In genomic region chr3:172717493-172718088, GRCh38 we compare ENCODE assay signal across 8 cellular contexts. TPM values are rescaled to one million over a fixed set of nuclear protein-coding genes. Genes with fewer than 3 reads are reported as not detected.
DNase-seq lines count a peak whose midpoint lies in the region; ATAC-seq and TF ChIP-seq lines count a peak whose summit lies in the region.

No MANE protein-coding gene starts in this region.

- no peaks in the 10 kb centered on the region for H3K79me1 ChIP-seq in H9 (ENCODE audit: insufficient read depth, low read depth, low read length, poor library complexity, severe bottlenecking)

- H3F3A ChIP-seq in PC-9 (ENCODE audit: insufficient read depth, low read depth) (peaks cover 16% of the 10 kb centered on the region), smooth muscle cell (ENCODE audit: low read depth) (no peaks in the 10 kb centered on the region)

- H3K4me3 ChIP-seq in BE2C (ENCODE audit: low read depth, low read length) = no peak overlapping the region
- no peak overlapping the region for H3K4me3 ChIP-seq in PC-9
- H3K4me3 ChIP-seq in fibroblast of the aortic adventitia (ENCODE audit: low read depth, low read length) = no peak overlapping the region
- H3K4me3 ChIP-seq in smooth muscle cell = no peak overlapping the region

- peaks cover 10 to 16% (median 11%) of the 10 kb centered on the region in 3 experiments; a peak in 6 of 7 replicates for H3K36me3 Mint-ChIP-seq in H9 (ENCODE audit: insufficient read depth in 1 of 3, low read depth in 3 of 3)

- no peak for DNase-seq in BE2C
- DNase-seq in H9 = no peak
- no peak for DNase-seq in PC-9
- no peak for DNase-seq in fibroblast of the aortic adventitia (ENCODE audit: low read depth)
- no peak for DNase-seq in smooth muscle cell (lab: John Stamatoyannopoulos, UW; ENCODE audit: unreplicated experiment)
- DNase-seq in G401 (ENCODE audit: low spot score) = no peak

- H2BK20ac ChIP-seq in H9 (ENCODE audit: low read depth, low read length, poor library complexity, severe bottlenecking) = no peak overlapping the region

- H4K8ac ChIP-seq in H9 (replicated peaks; ENCODE audit: insufficient read length, low read depth, low read length) = no peak overlapping the region

- H2AK5ac ChIP-seq in H9 (ENCODE audit: insufficient read length, low read length) = no peak overlapping the region

- CTCF ChIA-PET in PC-9 (lab: Charles Lee) = interaction anchor here (0.7 kb wide), 2 partner anchors 14 to 33 kb away, joined by 3 to 5 read pairs; partner anchors contain the start of gene ECT2

- H2BK12ac ChIP-seq in H9 (ENCODE audit: insufficient read length, low read depth, low read length) = no peak overlapping the region

- no peak overlapping the region for H3K4me3 Mint-ChIP-seq in H9

- no peak overlapping the region for H3K4ac ChIP-seq in H9 (ENCODE audit: low read depth, low read length)

- H3K4me2 ChIP-seq in H9 (ENCODE audit: insufficient read depth, insufficient read length, low read length) (no peak overlapping the region), PC-9 (no peak overlapping the region), smooth muscle cell (no peak overlapping the region)

- ATAC-seq in GM19455 (IDR thresholded peaks at IDR 0.05; ENCODE audit: unreplicated experiment) (no peak), HG02884 (IDR thresholded peaks at IDR 0.05; ENCODE audit: unreplicated experiment) (no peak)

- H3K36me3 ChIP-seq in BE2C (no peaks in the 10 kb centered on the region), PC-9 (ENCODE audit: low read depth) (no peaks in the 10 kb centered on the region), smooth muscle cell (ENCODE audit: low read depth) (no peaks in the 10 kb centered on the region)

- no peaks in the 10 kb centered on the region; the same call in 1 of the 2 replicates for H3K27me3 ChIP-seq in BE2C
- H3K27me3 ChIP-seq in H9 (ENCODE audit: insufficient read depth, low read length) = no peaks in the 10 kb centered on the region
- no peaks in the 10 kb centered on the region for H3K27me3 ChIP-seq in PC-9 (ENCODE audit: insufficient read depth, low read depth)
- no peaks in the 10 kb centered on the region for H3K27me3 ChIP-seq in smooth muscle cell (ENCODE audit: low read depth)

- H4K5ac ChIP-seq in H9 (ENCODE audit: insufficient read length, low read depth, low read length) = no peak overlapping the region

- BruUV-seq in PC-9 (replicated peaks; lab: Mats Ljungman, UMichigan) = no TSS peak

- H4K20me1 ChIP-seq in H9 (ENCODE audit: control insufficient read depth, insufficient read depth, insufficient read length) = no peaks in the 10 kb centered on the region
- no peaks in the 10 kb centered on the region for H4K20me1 ChIP-seq in PC-9 (ENCODE audit: insufficient read depth)
- no peaks in the 10 kb centered on the region for H4K20me1 ChIP-seq in smooth muscle cell (ENCODE audit: low read depth)

- intact Hi-C loops in PC-9 (cut with micrococcal nuclease; ENCODE audit: unreplicated experiment) = no loop called here

- no peak overlapping the region for H3K27ac ChIP-seq in H9 (ENCODE audit: insufficient read length, low read depth, low read length)
- H3K27ac ChIP-seq in PC-9 = no peak overlapping the region
- H3K27ac ChIP-seq in smooth muscle cell (ENCODE audit: low read depth) = no peak overlapping the region

- H3K9me2 ChIP-seq in PC-9 (ENCODE audit: insufficient read depth) = no peaks in the 10 kb centered on the region

- H3K23ac ChIP-seq in H9 (ENCODE audit: insufficient read length, low read depth, low read length) = no peak overlapping the region

- in situ Hi-C loops in G401 (cut with HindIII; ENCODE audit: low sequenced_read_pairs) = no loop called here

- peaks cover 8 to 9% of the 10 kb centered on the region in 2 experiments for H3K4me1 Mint-ChIP-seq in H9

- no peak overlapping the region for H3K18ac ChIP-seq in H9 (ENCODE audit: insufficient read length, low read depth, low read length)

- H2BK15ac ChIP-seq in H9 (ENCODE audit: low read depth, low read length) = no peak overlapping the region

- no peak overlapping the region for H4K91ac ChIP-seq in H9 (ENCODE audit: insufficient read length, low read depth, low read length)

- H3K56ac ChIP-seq in H9 (ENCODE audit: insufficient read length, low read depth, low read length) = no peak overlapping the region

- H3K4me1 ChIP-seq in BE2C = no peaks in the 10 kb centered on the region
- H3K4me1 ChIP-seq in H9 (ENCODE audit: insufficient read depth, low read length) = no peaks in the 10 kb centered on the region
- peaks cover 44% of the 10 kb centered on the region for H3K4me1 ChIP-seq in PC-9 (replicated peaks; ENCODE audit: insufficient read depth)
- H3K4me1 ChIP-seq in smooth muscle cell (ENCODE audit: low read depth) = no peaks in the 10 kb centered on the region

- WGBS in H9 (ENCODE audit: extremely low coverage, insufficient read length, low lambda C conversion rate) = no CpG with 5 or more reads among the region's 4 CpGs
- whole genome bisulfite sequencing in smooth muscle cell (ENCODE audit: low lambda C conversion rate) = 88% methylated on average over 4 of the region's 4 CpGs

- H3K14ac ChIP-seq in H9 (ENCODE audit: insufficient read depth, low read length) = no peak overlapping the region

- H3K79me2 ChIP-seq in H9 (ENCODE audit: insufficient read depth, low read length) = no peaks in the 10 kb centered on the region
- H3K79me2 ChIP-seq in PC-9 (ENCODE audit: low read depth) = no peaks in the 10 kb centered on the region
- H3K79me2 ChIP-seq in smooth muscle cell (ENCODE audit: low read depth) = no peaks in the 10 kb centered on the region

- H3K9me3 ChIP-seq in BE2C = no peaks in the 10 kb centered on the region
- no peaks in the 10 kb centered on the region for H3K9me3 ChIP-seq in H9 (ENCODE audit: control insufficient read depth, low read depth, low read length)
- peaks cover 16% of the 10 kb centered on the region for H3K9me3 ChIP-seq in PC-9 (ENCODE audit: insufficient read depth, low read depth)
- H3K9me3 ChIP-seq in smooth muscle cell (replicated peaks; ENCODE audit: low read depth) = no peaks in the 10 kb centered on the region

- no peak overlapping the region for H2BK120ac ChIP-seq in H9 (ENCODE audit: low read depth, low read length, poor library complexity, severe bottlenecking)

- H2BK5ac ChIP-seq in H9 (ENCODE audit: insufficient read length, low read length) = no peak overlapping the region

- POLR2A ChIA-PET in PC-9 (lab: Charles Lee; ENCODE audit: unreplicated experiment) = interaction anchor here (0.7 kb wide), 1 partner anchor 33 kb away, joined by 9 read pairs; the partner anchor contains the start of gene ECT2

- H3K9ac ChIP-seq in H9 (ENCODE audit: extremely low read depth, insufficient read length, low read length) = no peak overlapping the region
- no peak overlapping the region for H3K9ac ChIP-seq in smooth muscle cell (ENCODE audit: low read depth)

- no peak overlapping the region for H3K27ac Mint-ChIP-seq in H9

- H2AFZ ChIP-seq in H9 (ENCODE audit: low read length) (no peak overlapping the region), PC-9 (no peak overlapping the region), smooth muscle cell (ENCODE audit: low read depth) (no peak overlapping the region)

- peaks cover 5% of the 10 kb centered on the region for H3K27me3 Mint-ChIP-seq in H9 (ENCODE audit: low read depth)

- peak; percentile 56 for TF ChIP-seq CTCF in BE2C (IDR thresholded peaks at IDR 0.05; ENCODE audit: low read depth, low read length)
- TF ChIP-seq CTCF in H9 (conservative IDR thresholded peaks at IDR 0.05) = peak; percentile 26; the same call in 2 of the 3 replicates
- TF ChIP-seq CTCF in PC-9 (conservative IDR thresholded peaks at IDR 0.05) = peak; percentile 53; the same call in 1 of the 2 replicates
- TF ChIP-seq CTCF in fibroblast of the aortic adventitia (IDR thresholded peaks at IDR 0.05; ENCODE audit: insufficient read depth, low read length) = peak; percentile 27
- TF ChIP-seq CTCF in smooth muscle cell (IDR thresholded peaks at IDR 0.05; ENCODE audit: borderline replicate concordance, insufficient read depth, poor library complexity, severe bottlenecking) = no peak

- peaks cover 20 to 23% of the 10 kb centered on the region in 2 experiments for H3K9me3 Mint-ChIP-seq in H9

- H3T11ph ChIP-seq in H9 (ENCODE audit: low read length) = no peak overlapping the region

- H3K23me2 ChIP-seq in H9 (ENCODE audit: insufficient read length, low read depth, low read length, poor library complexity, severe bottlenecking) = no peaks in the 10 kb centered on the region

RNA-seq across cellular contexts. Expression of gene NCEH1, which starts 6.7 kb away (rescaled TPM):
- 4.0 TPM for polyA plus RNA-seq in BE2C (2012; ENCODE audit: insufficient read depth, insufficient read length, low read depth)
- total RNA-seq in H9 (2021) (2.3 and 3.5 TPM in 2 replicates), PC-9 (2021) (39.6 and 43.5 TPM in 2 replicates), fibroblast of the aortic adventitia (ENCODE audit: low replicate concordance) (5.7 and 21.1 TPM in 2 replicates), smooth muscle cell (4.6 and 5.3 TPM in 2 replicates)
- 1.9 and 3.6 TPM in 2 replicates for polyA plus RNA-seq in smooth muscle cell
- total RNA-seq in G401 (2014; rRNA removed; shearing (Covaris generic)) = 0.27 and 0.49 TPM in 2 replicates

RNA-seq across cellular contexts. Expression of gene ECT2, which starts 32.9 kb away (rescaled TPM):
- 13.5 TPM for polyA plus RNA-seq in BE2C (2012; ENCODE audit: insufficient read depth, insufficient read length, low read depth)
- total RNA-seq in H9 (2021) (68.7 and 81.3 TPM in 2 replicates), PC-9 (2021) (128 and 145 TPM in 2 replicates), fibroblast of the aortic adventitia (ENCODE audit: low replicate concordance) (13.1 and 70.8 TPM in 2 replicates), smooth muscle cell (20.3 and 32.1 TPM in 2 replicates)
- 6.3 and 10.9 TPM in 2 replicates for polyA plus RNA-seq in smooth muscle cell
- total RNA-seq in G401 (2014; rRNA removed; shearing (Covaris generic)) = 59.0 and 90.0 TPM in 2 replicates
